In the genomic region with DNA sequence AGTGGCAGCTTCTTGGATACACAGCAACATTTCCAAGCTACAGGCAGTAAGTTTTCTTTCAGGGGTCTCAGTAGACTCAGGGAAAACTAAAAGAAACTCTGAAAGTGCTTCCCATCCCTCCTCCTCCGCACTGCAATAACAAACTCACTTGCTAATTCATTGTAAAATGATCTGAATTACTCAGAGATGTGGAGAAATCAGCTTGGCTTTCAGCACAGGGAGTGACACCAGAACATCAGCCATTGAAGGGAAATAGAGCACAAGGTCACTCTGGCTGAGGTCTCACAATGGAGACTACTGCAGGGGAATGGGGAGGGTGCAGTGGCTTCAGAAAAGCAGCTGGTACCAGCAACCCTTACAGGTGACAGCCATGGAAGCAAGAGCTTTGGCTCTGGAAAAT, we compare ENCODE assay signal across 14 cellular contexts.
DNase-seq lines count a peak whose midpoint lies in the region; ATAC-seq, FAIRE-seq and TF ChIP-seq lines count a peak whose summit lies in the region.
"Had no signal": no experiment of that assay in that cellular context is flagged by ENCODE, and none has a peak within 500 bp of the region (broad histone marks: within the 10 kb centered on the region; RNA-seq: fewer than 3 reads in every experiment).

No MANE protein-coding gene starts in this region.

- H3K4me3 Mint-ChIP-seq in HFFc6: no peak overlapping the region
- no peak overlapping the region for H3K4me3 Mint-ChIP-seq in endothelial cell (ENCODE audit: unreplicated experiment)
- H3K4me3 Mint-ChIP-seq: activated CD4-positive, alpha-beta T cell treated with anti-CD3 and anti-CD28 coated beads for 36 hours; natural killer cell had no signal

- intact Hi-C loops in left lung (cut with DNase I): loop anchor here in 1 of 2 donors (5.0 kb wide), 1 partner anchor 196 kb away; no protein-coding TSS in a partner anchor

- H3K36me3 ChIP-seq in left lung (no peaks in the 10 kb centered on the region), stomach smooth muscle (ENCODE audit: control insufficient read depth in 2 of 2, insufficient read depth in 2 of 2, low read length in 2 of 2) (no peaks in the 10 kb centered on the region)

- peak overlapping the region in 1 of 2 donors; percentile 26 for H3K9ac ChIP-seq in stomach smooth muscle (ENCODE audit: low read length in 2 of 2)

- no peak for FAIRE-seq in GM12891 (lab: Jason Lieb, UNC)
- FAIRE-seq: G401.6 had no signal

- H3K9me3 ChIP-seq in left lung: no peaks in the 10 kb centered on the region
- no peaks in the 10 kb centered on the region for H3K9me3 ChIP-seq in stomach smooth muscle (ENCODE audit: control insufficient read depth in 2 of 2, low read length in 2 of 2)

- H3K27me3 ChIP-seq in left lung (no peaks in the 10 kb centered on the region), stomach smooth muscle (ENCODE audit: control insufficient read depth in 1 of 2, insufficient read depth in 2 of 2, low read length in 2 of 2) (no peaks in the 10 kb centered on the region)

- H3K4me1 Mint-ChIP-seq in HFFc6 (ENCODE audit: low read depth): peaks cover 33% of the 10 kb centered on the region
- peaks cover 19% of the 10 kb centered on the region for H3K4me1 Mint-ChIP-seq in endothelial cell (ENCODE audit: unreplicated experiment)

- H3K4me3 ChIP-seq in left lung: no peak overlapping the region
- no peak overlapping the region for H3K4me3 ChIP-seq in stomach smooth muscle (ENCODE audit: low read length in 2 of 2)

- no peak for DNase-seq in HFFc6
- DNase-seq in endothelial cell (ENCODE audit: low spot score): no peak
- no peak for DNase-seq in left lung
- no peak for DNase-seq in GM12891 (ENCODE audit: insufficient read length, low spot score)
- DNase-seq in hippocampal formation (lab: John Stamatoyannopoulos, UW): no peak
- no peak for DNase-seq in HuH-7.5 (ENCODE audit: low spot score)
- DNase-seq in retina: no peak
- DNase-seq: activated CD4-positive, alpha-beta T cell treated with anti-CD3 and anti-CD28 coated beads for 36 hours; natural killer cell; NCI-H1436 treated with DMSO at 0.1 percent for 48 hours; stimulated activated CD4-positive, alpha-beta T cell treated with anti-CD3 and anti-CD28 coated beads, Interleukin-2, amount 100 ng/mL, for 24 hours had no signal

- TF ChIP-seq CTCF in HFFc6 (IDR thresholded peaks at IDR 0.05) (no peak), endothelial cell (IDR thresholded peaks at IDR 0.05; ENCODE audit: unreplicated experiment) (no peak), left lung (IDR thresholded peaks at IDR 0.05) (no peak)

- peak overlapping the region; percentile 87; the same call in 1 of the 2 replicates for H3K27ac Mint-ChIP-seq in HFFc6
- peak overlapping the region; percentile 95 for H3K27ac Mint-ChIP-seq in endothelial cell (ENCODE audit: unreplicated experiment)
- H3K27ac Mint-ChIP-seq: activated CD4-positive, alpha-beta T cell treated with anti-CD3 and anti-CD28 coated beads for 36 hours; activated T-helper 2 cell treated with anti-CD3 and anti-CD28 coated beads, Interferon-gamma antibody, Interleukin-2, Interleukin-4, amounts not matched to agents 10 μg/mL and 5 μg/mL and 100 μg/mL, durations not matched to agents 14 hours and 24 hours and 36 hours had no signal

- ATAC-seq in left lung: no peak
- ATAC-seq: activated CD4-positive, alpha-beta T cell treated with anti-CD3 and anti-CD28 coated beads for 36 hours; natural killer cell had no signal

- H3K9me3 Mint-ChIP-seq in HFFc6: no peaks in the 10 kb centered on the region
- H3K9me3 Mint-ChIP-seq in endothelial cell (ENCODE audit: unreplicated experiment): no peaks in the 10 kb centered on the region
- H3K9me3 Mint-ChIP-seq: activated T-helper 2 cell treated with anti-CD3 and anti-CD28 coated beads, Interferon-gamma antibody, Interleukin-2, Interleukin-4, amounts not matched to agents 10 μg/mL and 5 μg/mL and 100 μg/mL, durations not matched to agents 14 hours and 24 hours and 36 hours; natural killer cell had no signal

- H3K4me1 ChIP-seq in left lung (peaks cover 26 to 40% of the 10 kb centered on the region in 2 donors), stomach smooth muscle (ENCODE audit: control insufficient read depth, insufficient read depth, low read length) (peaks cover 37% of the 10 kb centered on the region)

- H3K27me3 Mint-ChIP-seq in HFFc6 (ENCODE audit: insufficient read depth): no peaks in the 10 kb centered on the region
- peaks cover 4% of the 10 kb centered on the region for H3K27me3 Mint-ChIP-seq in endothelial cell (ENCODE audit: unreplicated experiment)

- no peaks in the 10 kb centered on the region; the same call in 1 of the 2 replicates for H3K36me3 Mint-ChIP-seq in HFFc6 (ENCODE audit: low read depth)
- H3K36me3 Mint-ChIP-seq in endothelial cell (ENCODE audit: low read depth, unreplicated experiment): no peaks in the 10 kb centered on the region
- H3K36me3 Mint-ChIP-seq: natural killer cell had no signal

- no peak for TF ChIP-seq POLR2A in GM12891 (IDR thresholded peaks at IDR 0.05; ENCODE audit: low read depth, low read length)

- H3K27ac ChIP-seq in left lung (peak overlapping the region; percentile 53 to 85), stomach smooth muscle (ENCODE audit: low read length) (peak overlapping the region; percentile 84)

TF ChIP-seq in GM12891, 5 proteins besides CTCF, POLR2A, EP300 and RAD21:
- no peak for TF ChIP-seq TAF1 (IDR thresholded peaks at IDR 0.05; ENCODE audit: low read depth, low read length)
- no peak for TF ChIP-seq POU2F2 (IDR thresholded peaks at IDR 0.05; ENCODE audit: low read depth, low read length)
- TF ChIP-seq POLR2AphosphoS5 (IDR thresholded peaks at IDR 0.05; ENCODE audit: low read depth, low read length): no peak
- no peak for TF ChIP-seq SPI1 (IDR thresholded peaks at IDR 0.05; ENCODE audit: low read depth, low read length)
- no peak for TF ChIP-seq PAX5 (IDR thresholded peaks at IDR 0.05; ENCODE audit: insufficient read depth, low read length, severe bottlenecking)
